ENCODE assay signal across 8 cellular contexts in the genomic region with DNA sequence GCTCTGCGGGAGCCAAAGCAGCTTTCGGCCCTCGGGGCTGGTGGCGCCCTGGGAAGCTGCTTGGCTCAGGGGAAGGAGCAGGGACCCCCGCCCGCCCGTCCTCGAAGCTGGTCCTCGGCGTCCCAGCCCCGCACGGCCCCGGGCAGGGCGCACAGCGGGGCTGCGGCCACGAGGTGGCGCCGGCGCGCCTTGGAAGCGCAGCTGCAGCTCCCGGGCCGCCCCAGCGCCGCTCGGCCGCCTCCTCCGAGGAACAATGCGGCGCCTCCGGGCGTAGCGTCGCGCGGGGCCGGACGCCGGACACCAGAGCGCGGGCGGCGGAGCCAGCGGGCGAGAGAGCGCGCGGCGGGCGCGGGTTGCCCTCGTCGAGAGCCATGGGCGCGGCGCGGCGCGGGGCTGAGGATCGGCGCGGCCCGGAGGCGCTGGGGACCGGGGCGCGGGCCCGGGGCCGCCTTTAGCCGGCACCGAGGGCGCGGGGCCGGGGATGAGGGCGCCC. TPM values are rescaled to one million over a fixed set of nuclear protein-coding genes. Genes with fewer than 3 reads are reported as not detected.
DNase-seq lines count a peak whose midpoint lies in the region; ATAC-seq and TF ChIP-seq lines count a peak whose summit lies in the region.

A gene with protein sequence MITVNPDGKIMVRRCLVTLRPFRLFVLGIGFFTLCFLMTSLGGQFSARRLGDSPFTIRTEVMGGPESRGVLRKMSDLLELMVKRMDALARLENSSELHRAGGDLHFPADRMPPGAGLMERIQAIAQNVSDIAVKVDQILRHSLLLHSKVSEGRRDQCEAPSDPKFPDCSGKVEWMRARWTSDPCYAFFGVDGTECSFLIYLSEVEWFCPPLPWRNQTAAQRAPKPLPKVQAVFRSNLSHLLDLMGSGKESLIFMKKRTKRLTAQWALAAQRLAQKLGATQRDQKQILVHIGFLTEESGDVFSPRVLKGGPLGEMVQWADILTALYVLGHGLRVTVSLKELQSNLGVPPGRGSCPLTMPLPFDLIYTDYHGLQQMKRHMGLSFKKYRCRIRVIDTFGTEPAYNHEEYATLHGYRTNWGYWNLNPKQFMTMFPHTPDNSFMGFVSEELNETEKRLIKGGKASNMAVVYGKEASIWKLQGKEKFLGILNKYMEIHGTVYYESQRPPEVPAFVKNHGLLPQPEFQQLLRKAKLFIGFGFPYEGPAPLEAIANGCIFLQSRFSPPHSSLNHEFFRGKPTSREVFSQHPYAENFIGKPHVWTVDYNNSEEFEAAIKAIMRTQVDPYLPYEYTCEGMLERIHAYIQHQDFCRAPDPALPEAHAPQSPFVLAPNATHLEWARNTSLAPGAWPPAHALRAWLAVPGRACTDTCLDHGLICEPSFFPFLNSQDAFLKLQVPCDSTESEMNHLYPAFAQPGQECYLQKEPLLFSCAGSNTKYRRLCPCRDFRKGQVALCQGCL (plus strand): TSS at position 229 of the 493 bp plus-strand sequence. CDS start 626 bp downstream, outside the sequence.

- peak within 1 kb of the TSS; percentile 54 for H3K27ac Mint-ChIP-seq in activated CD4-positive, alpha-beta memory T cell treated with anti-CD3 and anti-CD28 coated beads, Interleukin-2, amount 10 ng/mL, durations not matched to agents 7 days and 5 days

- peaks cover 11% of the 10 kb centered on the region for H3K4me1 ChIP-seq in DOHH2 (ENCODE audit: control insufficient read depth, low read length)
- peaks cover 8% of the 10 kb centered on the region for H3K4me1 ChIP-seq in lower lobe of right lung

- no peaks in the 10 kb centered on the region for H3F3A ChIP-seq in DOHH2 (ENCODE audit: control insufficient read depth, insufficient read depth)

- CTCF ChIA-PET in activated CD4-positive, alpha-beta memory T cell treated with anti-CD3 and anti-CD28 coated beads, Interleukin-2, amount 10 ng/mL, durations not matched to agents 7 days and 5 days (lab: Charles Lee), result interaction anchor here (0.6 to 2.4 kb wide), 18 partner anchors 12 to 399 kb away, joined by 3 to 47 read pairs (median 4); no protein-coding TSS in a partner anchor

- H3K27ac ChIP-seq in DOHH2 (ENCODE audit: low read depth, low read length), result no peak within 1 kb of the TSS
- no peak within 1 kb of the TSS for H3K27ac ChIP-seq in lower lobe of right lung

- intact Hi-C loops in lower lobe of right lung (cut with DNase I), result no loop called here

- DNase-seq in NCI-H345 treated with DMSO at 0.1 percent for 48 hours (lab: John Stamatoyannopoulos, UW; ENCODE audit: unreplicated experiment), result peak; percentile 73
- DNase-seq in activated CD4-positive, alpha-beta memory T cell treated with anti-CD3 and anti-CD28 coated beads, Interleukin-2, amount 10 ng/mL, durations not matched to agents 7 days and 5 days, result peak; percentile 76
- DNase-seq in ecto neural progenitor cell (ENCODE audit: low spot score), result peak; percentile 95
- peak; percentile 87 for DNase-seq in lower lobe of right lung
- peak; percentile 55 to 76 (median 65) for DNase-seq in stimulated activated CD4-positive, alpha-beta T cell treated with anti-CD3 and anti-CD28 coated beads, TNF-alpha, amount 100 ng/mL, for 4 hours (ENCODE audit: low read depth in 3 of 3)

- H3K4me3 ChIP-seq in DOHH2 (ENCODE audit: low read length) (peak within 1 kb of the TSS; percentile 35; the same call in 1 of the 2 replicates), lower lobe of right lung (peak within 1 kb of the TSS; percentile 42)

- H3K4me2 ChIP-seq in DOHH2 (ENCODE audit: low read length), result peak within 1 kb of the TSS; percentile 56

- ATAC-seq in HG02610 (IDR thresholded peaks at IDR 0.05; ENCODE audit: unreplicated experiment) (peak; percentile 58), lower lobe of right lung (peak; percentile 93 to 94), GM21825 (IDR thresholded peaks at IDR 0.05; ENCODE audit: unreplicated experiment) (no peak)

- H3K4me1 Mint-ChIP-seq in activated CD4-positive, alpha-beta memory T cell treated with anti-CD3 and anti-CD28 coated beads, Interleukin-2, amount 10 ng/mL, durations not matched to agents 7 days and 5 days, result peaks cover 13% of the 10 kb centered on the region

- POLR2A ChIA-PET in activated CD4-positive, alpha-beta memory T cell treated with anti-CD3 and anti-CD28 coated beads, Interleukin-2, amount 10 ng/mL, durations not matched to agents 7 days and 5 days (lab: Charles Lee), result interaction anchor here (0.6 to 1.4 kb wide), 3 partner anchors 112 to 188 kb away, joined by 4 to 7 read pairs (median 5); no protein-coding TSS in a partner anchor

- no peaks in the 10 kb centered on the region for H4K20me1 ChIP-seq in DOHH2 (ENCODE audit: control insufficient read depth, insufficient read depth, low read depth, low read length)

- peaks cover 33% of the 10 kb centered on the region for H3K27me3 Mint-ChIP-seq in activated CD4-positive, alpha-beta memory T cell treated with anti-CD3 and anti-CD28 coated beads, Interleukin-2, amount 10 ng/mL, durations not matched to agents 7 days and 5 days

- H3K36me3 ChIP-seq in DOHH2 (ENCODE audit: control insufficient read depth, low read length), result no peaks in the 10 kb centered on the region
- no peaks in the 10 kb centered on the region for H3K36me3 ChIP-seq in lower lobe of right lung

- H3K4me3 Mint-ChIP-seq in activated CD4-positive, alpha-beta memory T cell treated with anti-CD3 and anti-CD28 coated beads, Interleukin-2, amount 10 ng/mL, durations not matched to agents 7 days and 5 days, result peak within 1 kb of the TSS; percentile 57

- H3K36me3 Mint-ChIP-seq in activated CD4-positive, alpha-beta memory T cell treated with anti-CD3 and anti-CD28 coated beads, Interleukin-2, amount 10 ng/mL, durations not matched to agents 7 days and 5 days (ENCODE audit: low read depth), result no peaks in the 10 kb centered on the region

- H3K9me3 Mint-ChIP-seq in activated CD4-positive, alpha-beta memory T cell treated with anti-CD3 and anti-CD28 coated beads, Interleukin-2, amount 10 ng/mL, durations not matched to agents 7 days and 5 days, result no peaks in the 10 kb centered on the region

- TF ChIP-seq CTCF in DOHH2 (IDR thresholded peaks at IDR 0.05; ENCODE audit: low read depth, low read length, poor library complexity, severe bottlenecking) (peak; percentile 74), lower lobe of right lung (IDR thresholded peaks at IDR 0.05) (peak; percentile 88)

- H3K27me3 ChIP-seq in DOHH2 (ENCODE audit: control insufficient read depth, low read length) (peaks cover 21% of the 10 kb centered on the region), lower lobe of right lung (ENCODE audit: low read depth) (peaks cover 42% of the 10 kb centered on the region)

- H3K9me2 ChIP-seq in DOHH2 (replicated peaks; ENCODE audit: control insufficient read depth, low read length), result no peaks in the 10 kb centered on the region

- H3K9me3 ChIP-seq in DOHH2 (ENCODE audit: control insufficient read depth, insufficient read depth, low read length) (no peaks in the 10 kb centered on the region), lower lobe of right lung (no peaks in the 10 kb centered on the region)

- no peaks in the 10 kb centered on the region for H3K79me2 ChIP-seq in DOHH2 (ENCODE audit: control insufficient read depth, low read length)

RNA-seq across cellular contexts. Expression of the gene that starts here (rescaled TPM):
- total RNA-seq in activated CD4-positive, alpha-beta memory T cell treated with anti-CD3 and anti-CD28 coated beads, Interleukin-2, amount 10 ng/mL, durations not matched to agents 7 days and 5 days, result under 1 TPM; 0.08 to 0.13 TPM
- total RNA-seq in lower lobe of right lung, result 1.3 TPM

Comparison
In these comparisons a context has a peak if more than half of its experiments do, and no peak if none do; other contexts are left out.
1. Peak in DNase-seq in activated CD4-positive, alpha-beta memory T cell treated with anti-CD3 and anti-CD28 coated beads, Interleukin-2, amount 10 ng/mL, durations not matched to agents 7 days and 5 days; RNA of the gene not detected or under 1 TPM.